In the genomic region with DNA sequence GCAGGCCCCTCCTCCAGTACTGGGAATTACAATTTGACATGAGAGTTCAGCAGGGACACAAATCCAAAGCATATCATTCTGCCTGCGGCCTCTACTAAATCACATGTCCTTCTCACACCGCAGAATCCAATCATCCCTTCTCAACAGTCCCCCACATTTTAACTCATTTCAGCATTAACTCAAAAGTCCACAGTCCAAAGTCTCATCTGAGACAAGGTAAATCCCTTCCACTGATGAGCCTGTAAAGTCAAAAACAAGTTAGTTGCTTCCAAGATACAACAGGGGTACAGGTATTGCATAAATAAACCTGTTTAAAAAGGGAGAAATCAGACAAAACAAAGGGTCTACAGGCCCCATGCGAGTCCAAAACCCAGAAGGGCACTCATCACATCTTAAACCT, we compare ENCODE assay signal across 1 cellular context.
A peak's percentile ranks its signal among the peaks of the same experiment; 100 is the strongest.
TF ChIP-seq lines count a peak whose summit lies in the region.

No MANE protein-coding gene starts in this region.

TF ChIP-seq in HepG2, 621 proteins besides CTCF, POLR2A, EP300 and RAD21:
- TF ChIP-seq, protein P1, sequence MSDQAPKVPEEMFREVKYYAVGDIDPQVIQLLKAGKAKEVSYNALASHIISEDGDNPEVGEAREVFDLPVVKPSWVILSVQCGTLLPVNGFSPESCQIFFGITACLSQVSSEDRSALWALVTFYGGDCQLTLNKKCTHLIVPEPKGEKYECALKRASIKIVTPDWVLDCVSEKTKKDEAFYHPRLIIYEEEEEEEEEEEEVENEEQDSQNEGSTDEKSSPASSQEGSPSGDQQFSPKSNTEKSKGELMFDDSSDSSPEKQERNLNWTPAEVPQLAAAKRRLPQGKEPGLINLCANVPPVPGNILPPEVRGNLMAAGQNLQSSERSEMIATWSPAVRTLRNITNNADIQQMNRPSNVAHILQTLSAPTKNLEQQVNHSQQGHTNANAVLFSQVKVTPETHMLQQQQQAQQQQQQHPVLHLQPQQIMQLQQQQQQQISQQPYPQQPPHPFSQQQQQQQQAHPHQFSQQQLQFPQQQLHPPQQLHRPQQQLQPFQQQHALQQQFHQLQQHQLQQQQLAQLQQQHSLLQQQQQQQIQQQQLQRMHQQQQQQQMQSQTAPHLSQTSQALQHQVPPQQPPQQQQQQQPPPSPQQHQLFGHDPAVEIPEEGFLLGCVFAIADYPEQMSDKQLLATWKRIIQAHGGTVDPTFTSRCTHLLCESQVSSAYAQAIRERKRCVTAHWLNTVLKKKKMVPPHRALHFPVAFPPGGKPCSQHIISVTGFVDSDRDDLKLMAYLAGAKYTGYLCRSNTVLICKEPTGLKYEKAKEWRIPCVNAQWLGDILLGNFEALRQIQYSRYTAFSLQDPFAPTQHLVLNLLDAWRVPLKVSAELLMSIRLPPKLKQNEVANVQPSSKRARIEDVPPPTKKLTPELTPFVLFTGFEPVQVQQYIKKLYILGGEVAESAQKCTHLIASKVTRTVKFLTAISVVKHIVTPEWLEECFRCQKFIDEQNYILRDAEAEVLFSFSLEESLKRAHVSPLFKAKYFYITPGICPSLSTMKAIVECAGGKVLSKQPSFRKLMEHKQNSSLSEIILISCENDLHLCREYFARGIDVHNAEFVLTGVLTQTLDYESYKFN (CRISPR knock-in tag; conservative IDR thresholded peaks at IDR 0.05): 0 out of 2 replicates have a peak, but pooled peaks have one; percentile 38
- TF ChIP-seq SIX1 (CRISPR knock-in tag; IDR thresholded peaks at IDR 0.05; ENCODE audit: borderline replicate concordance) (no peak), ZMYM3 (CRISPR knock-in tag; IDR thresholded peaks at IDR 0.05) (no peak), ZNF616 (CRISPR knock-in tag; IDR thresholded peaks at IDR 0.05; ENCODE audit: low read depth) (no peak), NCOR1 (IDR thresholded peaks at IDR 0.05; ENCODE audit: borderline replicate concordance, low read length) (peak; percentile 48; the same call in 1 of the 2 replicates), ZNF724P (CRISPR knock-in tag; IDR thresholded peaks at IDR 0.05; ENCODE audit: borderline replicate concordance) (no peak), HNF4A (CRISPR knock-in tag; IDR thresholded peaks at IDR 0.05) (peak; percentile 71)
